ENCODE assay signal across 8 cellular contexts in the genomic region with DNA sequence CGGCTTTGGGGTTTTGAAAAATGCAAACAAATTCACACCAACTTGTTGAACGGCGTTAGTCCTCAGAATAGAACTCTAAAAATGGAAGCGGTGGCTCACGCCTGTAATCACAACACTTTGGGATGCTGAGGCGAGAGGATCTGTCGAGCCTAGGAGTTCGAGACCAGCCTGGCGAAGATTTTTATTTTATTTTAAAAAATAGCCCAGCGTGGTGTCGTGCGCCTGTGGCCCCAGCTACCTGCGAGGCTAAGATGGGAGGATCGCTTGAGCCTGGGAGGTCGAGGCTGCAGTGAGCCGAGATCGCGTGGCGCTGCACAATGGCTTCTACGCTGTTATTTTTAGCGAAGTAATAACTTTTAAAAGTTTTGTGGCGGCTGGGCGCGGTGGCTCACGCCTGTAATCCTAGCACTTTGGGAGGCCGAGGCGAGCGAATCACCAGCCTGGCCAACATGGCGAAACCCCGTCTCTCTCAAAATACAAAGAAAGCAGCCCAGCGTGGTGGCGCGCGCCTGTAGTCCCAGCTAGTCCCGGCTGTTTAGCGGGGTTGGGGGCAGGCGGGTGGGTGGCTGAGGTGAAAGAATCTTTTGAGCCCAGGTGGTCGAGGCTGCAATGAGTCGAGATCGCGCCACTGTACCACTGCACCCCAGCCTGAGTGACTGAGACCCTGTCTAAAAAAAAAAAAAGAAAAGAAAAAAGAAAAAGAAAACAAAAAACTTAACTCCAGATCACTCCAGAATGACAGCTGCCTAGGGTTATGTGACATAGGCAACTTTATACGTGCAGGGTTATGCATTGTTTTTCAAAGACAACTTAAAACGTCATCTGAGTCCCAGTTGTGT.
DNase-seq lines count a peak whose midpoint lies in the region; ATAC-seq and TF ChIP-seq lines count a peak whose summit lies in the region.

No MANE protein-coding gene starts in this region.

- WGBS in iPS DF 6.9 (ENCODE audit: insufficient coverage, insufficient read length): no CpG with 5 or more reads among the region's 43 CpGs

- H3K9ac ChIP-seq in DND-41 (ENCODE audit: low read depth, low read length) (peak overlapping the region; percentile 98), NT2/D1 (ENCODE audit: insufficient read length, low read depth) (peak overlapping the region; percentile 97)

- peaks cover 18% of the 10 kb centered on the region for H3K36me3 ChIP-seq in DND-41 (ENCODE audit: insufficient read depth, low read length)
- H3K36me3 ChIP-seq in HAP-1 (replicated peaks): peaks cover 20% of the 10 kb centered on the region
- H3K36me3 ChIP-seq in NT2/D1 (ENCODE audit: insufficient read depth, insufficient read length, low read length): peaks cover 30% of the 10 kb centered on the region
- H3K36me3 ChIP-seq in iPS DF 6.9 (ENCODE audit: control insufficient read depth, insufficient read depth, low read length): no peaks in the 10 kb centered on the region

- H3K27ac Mint-ChIP-seq in activated naive CD8-positive, alpha-beta T cell treated with anti-CD3 and anti-CD28 coated beads, Interleukin-2, amount 50 U/mL, for 24 hours: peak overlapping the region; percentile 89

- no peaks in the 10 kb centered on the region for H4K20me1 ChIP-seq in DND-41 (ENCODE audit: insufficient read depth, low read length)

- TF ChIP-seq CTCF in DND-41 (IDR thresholded peaks at IDR 0.05; ENCODE audit: borderline replicate concordance, extremely low read depth, low read length, poor library complexity, severe bottlenecking): no peak

- H3K4me3 Mint-ChIP-seq in activated naive CD8-positive, alpha-beta T cell treated with anti-CD3 and anti-CD28 coated beads, Interleukin-2, amount 50 U/mL, for 24 hours: peak overlapping the region; percentile 88

- H3K9me3 ChIP-seq in DND-41 (ENCODE audit: insufficient read depth, low read length, severe bottlenecking) (no peaks in the 10 kb centered on the region), HAP-1 (no peaks in the 10 kb centered on the region), NT2/D1 (ENCODE audit: insufficient read depth, low read length) (no peaks in the 10 kb centered on the region), iPS DF 6.9 (ENCODE audit: control insufficient read depth, insufficient read depth, low read length) (no peaks in the 10 kb centered on the region)

- H3K27me3 ChIP-seq in DND-41 (ENCODE audit: insufficient read depth, low read length, poor library complexity) (no peaks in the 10 kb centered on the region), HAP-1 (ENCODE audit: low read depth) (no peaks in the 10 kb centered on the region), NT2/D1 (ENCODE audit: insufficient read depth, insufficient read length) (no peaks in the 10 kb centered on the region), iPS DF 6.9 (ENCODE audit: control insufficient read depth, insufficient read depth, low read length) (no peaks in the 10 kb centered on the region)

- ATAC-seq in DND-41 (ENCODE audit: insufficient read depth, low read depth): 0 out of 3 replicates have a peak, but pooled peaks have one; percentile 7
- ATAC-seq in activated naive CD8-positive, alpha-beta T cell treated with anti-CD3 and anti-CD28 coated beads, Interleukin-2, amount 50 U/mL, for 24 hours: peak; percentile 12

- H3K79me2 ChIP-seq in DND-41 (ENCODE audit: insufficient read depth, low read length): peaks cover 17% of the 10 kb centered on the region

- H3K4me3 ChIP-seq in DND-41 (ENCODE audit: low read depth in 1 of 2, low read length in 2 of 2): peak overlapping the region; percentile 92 to 97; a peak in 3 of 4 replicates
- peak overlapping the region; percentile 73 for H3K4me3 ChIP-seq in HAP-1
- peak overlapping the region; percentile 86 for H3K4me3 ChIP-seq in NT2/D1 (ENCODE audit: insufficient read length, low read depth)
- peak overlapping the region; percentile 80; the same call in 1 of the 2 replicates for H3K4me3 ChIP-seq in iPS DF 6.9 (ENCODE audit: low read length)
- H3K4me3 ChIP-seq in skin epidermis: peak overlapping the region; percentile 62 to 82 (median 74)

- peak; percentile 54 for DNase-seq in DND-41
- no peak for DNase-seq in HAP-1 (ENCODE audit: low spot score in 2 of 2)
- DNase-seq in NT2/D1 (ENCODE audit: low read depth, low spot score): no peak
- DNase-seq in activated naive CD8-positive, alpha-beta T cell treated with anti-CD3 and anti-CD28 coated beads, Interleukin-2, amount 50 U/mL, for 24 hours: peak; percentile 30
- no peak for DNase-seq in iPS DF 6.9 (ENCODE audit: low read depth, low spot score)
- DNase-seq in NCI-H187 (lab: John Stamatoyannopoulos, UW): no peak
- DNase-seq in NCI-H1105 treated with DMSO at 0.1 percent for 48 hours (lab: John Stamatoyannopoulos, UW): no peak

- H3K27me3 Mint-ChIP-seq in activated naive CD8-positive, alpha-beta T cell treated with anti-CD3 and anti-CD28 coated beads, Interleukin-2, amount 50 U/mL, for 24 hours: no peaks in the 10 kb centered on the region

- H3K9me3 Mint-ChIP-seq in activated naive CD8-positive, alpha-beta T cell treated with anti-CD3 and anti-CD28 coated beads, Interleukin-2, amount 50 U/mL, for 24 hours: no peaks in the 10 kb centered on the region

- in situ Hi-C loops in HAP-1 (cut with MboI; ENCODE audit: low sequenced_read_pairs): no loop called here

- peak overlapping the region; percentile 94 for H3K4me2 ChIP-seq in DND-41 (ENCODE audit: insufficient read depth, low read length)

- H3K27ac ChIP-seq in DND-41 (ENCODE audit: low read length): peak overlapping the region; percentile 93; the same call in 1 of the 2 replicates
- H3K27ac ChIP-seq in iPS DF 6.9 (ENCODE audit: low read length): no peak overlapping the region
- peak overlapping the region; percentile 83 to 99 (median 95) for H3K27ac ChIP-seq in skin epidermis

- H3K4me1 Mint-ChIP-seq in activated naive CD8-positive, alpha-beta T cell treated with anti-CD3 and anti-CD28 coated beads, Interleukin-2, amount 50 U/mL, for 24 hours: peaks cover 54% of the 10 kb centered on the region

- peaks cover 58% of the 10 kb centered on the region for H3K4me1 ChIP-seq in DND-41 (ENCODE audit: insufficient read depth, low read length)
- H3K4me1 ChIP-seq in HAP-1: peaks cover 19% of the 10 kb centered on the region
- peaks cover 3% of the 10 kb centered on the region for H3K4me1 ChIP-seq in NT2/D1 (ENCODE audit: insufficient read depth, insufficient read length)
- peaks cover 3% of the 10 kb centered on the region; the same call in 1 of the 2 replicates for H3K4me1 ChIP-seq in iPS DF 6.9 (ENCODE audit: control insufficient read depth, insufficient read depth, low read length)

- peaks cover 21% of the 10 kb centered on the region for H3K36me3 Mint-ChIP-seq in activated naive CD8-positive, alpha-beta T cell treated with anti-CD3 and anti-CD28 coated beads, Interleukin-2, amount 50 U/mL, for 24 hours (ENCODE audit: low read depth)

- peak overlapping the region; percentile 99 for H2AFZ ChIP-seq in DND-41 (ENCODE audit: low read depth, low read length)

Comparison
In these comparisons a context has a peak if more than half of its experiments do, and no peak if none do; other contexts are left out.
1. DNase-seq: peak in DND-41 (single experiment) and activated naive CD8-positive, alpha-beta T cell treated with anti-CD3 and anti-CD28 coated beads, Interleukin-2, amount 50 U/mL, for 24 hours (single experiment); none in HAP-1 (0 of 2), NT2/D1 (single experiment), iPS DF 6.9 (single experiment), NCI-H187 (0 of 2) and NCI-H1105 treated with DMSO at 0.1 percent for 48 hours (single experiment).
2. Peak in every context shown above with its lines, with median percentiles within 50 percentile points of each other: H3K4me3 ChIP-seq.